17 cellular contexts compared by ENCODE assay signal in the genomic region with DNA sequence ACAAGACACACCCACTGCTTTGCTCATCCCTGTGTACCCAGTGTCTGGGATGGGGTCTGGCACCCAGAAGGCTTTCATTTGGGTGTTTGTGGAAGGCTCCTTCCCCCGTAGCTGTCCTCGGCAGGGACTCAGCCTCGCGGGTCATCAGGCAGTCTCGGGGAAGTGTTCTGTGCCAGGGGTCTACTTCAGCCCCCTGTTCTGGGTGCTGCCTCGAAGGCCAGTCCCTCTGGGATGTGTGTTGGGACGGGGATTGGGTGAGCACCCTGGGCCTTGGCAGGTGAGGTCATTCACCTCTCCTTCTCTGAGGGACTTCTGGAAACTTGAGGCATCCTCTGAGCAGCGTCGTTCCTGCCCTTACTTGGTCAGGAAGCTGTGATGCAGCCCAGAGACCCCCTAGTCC.
"Had no signal": no experiment of that assay in that cellular context is flagged by ENCODE, and none has a peak within 500 bp of the region (broad histone marks: within the 10 kb centered on the region; RNA-seq: fewer than 3 reads in every experiment).

No MANE protein-coding gene starts in this region.

- DNase-seq: activated CD4-positive, alpha-beta T cell treated with anti-CD3 and anti-CD28 coated beads, Interleukin-2, amount 50 U/mL, for 1 hour; activated CD8-positive, alpha-beta memory T cell treated with anti-CD3 and anti-CD28 coated beads for 24 hours; activated naive CD8-positive, alpha-beta T cell treated with anti-CD3 and anti-CD28 coated beads, Interleukin-2, amount 10 ng/mL, durations not matched to agents 7 days and 5 days; brain microvascular endothelial cell; effector memory CD8-positive, alpha-beta T cell; foreskin melanocyte; left colon; naive B cell; occipital lobe had no signal

- H3K4me3 Mint-ChIP-seq: activated naive CD8-positive, alpha-beta T cell treated with anti-CD3 and anti-CD28 coated beads, Interleukin-2, amount 10 ng/mL, durations not matched to agents 7 days and 5 days; central memory CD8-positive, alpha-beta T cell; effector memory CD8-positive, alpha-beta T cell; naive B cell; stimulated activated naive CD8-positive, alpha-beta T cell treated with anti-CD3 and anti-CD28 coated beads, Interleukin-15, Interleukin-2, amounts not matched to agents 100 ng/mL and 50 ng/mL, for 24 hours; T-helper 2 cell treated with Interferon-gamma antibody and Interleukin-4, amounts not matched to agents 5 μg/mL and 100 μg/mL, for 36 hours had no signal

- H3K4me3 ChIP-seq: lung, suprapubic skin, upper lobe of left lung had no signal

- H3K9me3 Mint-ChIP-seq: activated naive CD8-positive, alpha-beta T cell treated with anti-CD3 and anti-CD28 coated beads, Interleukin-2, amount 10 ng/mL, durations not matched to agents 7 days and 5 days; central memory CD8-positive, alpha-beta T cell; effector memory CD8-positive, alpha-beta T cell; stimulated activated naive CD8-positive, alpha-beta T cell treated with anti-CD3 and anti-CD28 coated beads, Interleukin-15, Interleukin-2, amounts not matched to agents 100 ng/mL and 50 ng/mL, for 24 hours; T-helper 2 cell treated with Interferon-gamma antibody and Interleukin-4, amounts not matched to agents 5 μg/mL and 100 μg/mL, for 36 hours had no signal

- H3K9me3 ChIP-seq: suprapubic skin, upper lobe of left lung had no signal

- H3K4me1 Mint-ChIP-seq: central memory CD8-positive, alpha-beta T cell; naive B cell had no signal

- H3K27ac ChIP-seq: brain microvascular endothelial cell, epithelial cell of prostate, suprapubic skin, upper lobe of left lung had no signal

- H3K27ac Mint-ChIP-seq: activated naive CD8-positive, alpha-beta T cell treated with anti-CD3 and anti-CD28 coated beads, Interleukin-2, amount 10 ng/mL, durations not matched to agents 7 days and 5 days; effector memory CD8-positive, alpha-beta T cell; naive B cell; stimulated activated naive CD8-positive, alpha-beta T cell treated with anti-CD3 and anti-CD28 coated beads, Interleukin-15, Interleukin-2, amounts not matched to agents 100 ng/mL and 50 ng/mL, for 24 hours; T-helper 2 cell treated with Interferon-gamma antibody and Interleukin-4, amounts not matched to agents 5 μg/mL and 100 μg/mL, for 36 hours had no signal

- ATAC-seq: activated CD4-positive, CD25-positive, alpha-beta regulatory T cell treated with anti-CD3 and anti-CD28 coated beads, Interleukin-2, amount 50 U/mL, for 24 hours; effector memory CD8-positive, alpha-beta T cell; left colon had no signal

- H3K36me3 ChIP-seq: brain microvascular endothelial cell, suprapubic skin, upper lobe of left lung had no signal

- H3K27me3 ChIP-seq: brain microvascular endothelial cell, suprapubic skin, upper lobe of left lung had no signal

- H3K36me3 Mint-ChIP-seq: activated naive CD8-positive, alpha-beta T cell treated with anti-CD3 and anti-CD28 coated beads, Interleukin-2, amount 10 ng/mL, durations not matched to agents 7 days and 5 days had no signal
